23 cellular contexts compared by ENCODE assay signal in genomic region chr16:50476486-50477260, GRCh38.
DNase-seq lines count a peak whose midpoint lies in the region; ATAC-seq and TF ChIP-seq lines count a peak whose summit lies in the region.
"Had no signal": no experiment of that assay in that cellular context is flagged by ENCODE, and none has a peak within 500 bp of the region (broad histone marks: within the 10 kb centered on the region; RNA-seq: fewer than 3 reads in every experiment).

No MANE protein-coding gene starts in this region.

- peaks cover 11% of the 10 kb centered on the region for H3K9me3 Mint-ChIP-seq in Caco-2 (ENCODE audit: unreplicated experiment)
- H3K9me3 Mint-ChIP-seq: HFFc6 had no signal

- WGBS in IMR-90 (ENCODE audit: extremely low coverage in 2 of 2, insufficient read length in 1 of 2), 2 experiments: 23% methylated on average over 5 of the region's 14 CpGs; no CpG with 5 or more reads in 1 of the 2 experiments
- 80 to 85% methylated on average over 14 of the region's 14 CpGs for WGBS in sigmoid colon, 2 donors

- no peak overlapping the region for H3K14ac ChIP-seq in IMR-90 (replicated peaks; ENCODE audit: low read depth, low read length)

- CTCF ChIA-PET in Caco-2 (lab: Charles Lee): no interaction called here
- CTCF ChIA-PET in IMR-90 (lab: Yijun Ruan, JAX): no interaction called here

- H4K20me1 ChIP-seq in IMR-90 (ENCODE audit: insufficient read depth, low read length): no peaks in the 10 kb centered on the region

- ATAC-seq in IMR-90 (ENCODE audit: low read depth) (no peak), left ventricle myocardium superior (no peak)
- ATAC-seq: PC-3 had no signal

- H3K27ac Mint-ChIP-seq in Caco-2 (ENCODE audit: unreplicated experiment): peak overlapping the region; percentile 27
- H3K27ac Mint-ChIP-seq: B cell, HFFc6 had no signal

- no peak for TF ChIP-seq RAD21 in IMR-90 (IDR thresholded peaks at IDR 0.05; ENCODE audit: low read length)

- H3K56ac ChIP-seq in IMR-90 (ENCODE audit: extremely low read depth, insufficient read depth, low read length): no peak overlapping the region

- dilution Hi-C loops in IMR-90 (cut with HindIII; ENCODE audit: low sequenced_read_pairs, unreplicated experiment): no loop called here

- POLR2A ChIA-PET in Caco-2 (lab: Charles Lee): no interaction called here
- POLR2A ChIA-PET in IMR-90 (lab: Charles Lee; ENCODE audit: unreplicated experiment): no interaction called here

- H3K18ac ChIP-seq in IMR-90 (ENCODE audit: low read depth, low read length): no peak overlapping the region

- H3K9ac ChIP-seq in IMR-90 (ENCODE audit: low read depth, low read length): no peak overlapping the region
- H3K9ac ChIP-seq: GM23248, SK-N-SH had no signal

- peaks cover 8% of the 10 kb centered on the region for H3K4me1 Mint-ChIP-seq in Caco-2 (ENCODE audit: low read depth, unreplicated experiment)
- H3K4me1 Mint-ChIP-seq: B cell had no signal

- H2BK20ac ChIP-seq in IMR-90 (ENCODE audit: low read depth, low read length): no peak overlapping the region

- TF ChIP-seq CTCF in Caco-2 (IDR thresholded peaks at IDR 0.05; ENCODE audit: insufficient read depth in 1 of 2, low read depth in 1 of 2, low read length in 1 of 2, severe bottlenecking in 1 of 2, unreplicated experiment in 1 of 2) (no peak), IMR-90 (conservative IDR thresholded peaks at IDR 0.05; ENCODE audit: low read depth, low read length) (no peak), sigmoid colon (IDR thresholded peaks at IDR 0.05) (no peak)

- H3K9me3 ChIP-seq in Caco-2: peaks cover 3% of the 10 kb centered on the region; the same call in 1 of the 2 replicates
- no peaks in the 10 kb centered on the region for H3K9me3 ChIP-seq in IMR-90 (ENCODE audit: control insufficient read depth, insufficient read depth, low read length)
- H3K9me3 ChIP-seq in sigmoid colon: no peaks in the 10 kb centered on the region
- H3K9me3 ChIP-seq: SK-N-SH had no signal

- H2AFZ ChIP-seq in IMR-90 (replicated peaks; ENCODE audit: low read length, poor library complexity): peak overlapping the region; percentile 29
- H2AFZ ChIP-seq: GM23248 had no signal

- H3K4me1 ChIP-seq in Caco-2: peaks cover 6% of the 10 kb centered on the region; the same call in 1 of the 2 replicates
- no peaks in the 10 kb centered on the region for H3K4me1 ChIP-seq in IMR-90 (ENCODE audit: control insufficient read depth, insufficient read depth, low read length)
- no peaks in the 10 kb centered on the region for H3K4me1 ChIP-seq in sigmoid colon

- H3K36me3 ChIP-seq in Caco-2 (ENCODE audit: control insufficient read depth, insufficient read depth, low read length) (no peaks in the 10 kb centered on the region), IMR-90 (ENCODE audit: control insufficient read depth, insufficient read depth, low read length) (no peaks in the 10 kb centered on the region), sigmoid colon (no peaks in the 10 kb centered on the region)
- H3K36me3 ChIP-seq: HAP-1 had no signal

- H4K8ac ChIP-seq in IMR-90 (ENCODE audit: low read depth in 2 of 2, low read length in 2 of 2): no peak overlapping the region

- H3K27ac ChIP-seq in IMR-90 (ENCODE audit: insufficient read depth, low read length) (no peak overlapping the region), sigmoid colon (no peak overlapping the region)
- H3K27ac ChIP-seq: C4-2B, GM23248, HL-60 had no signal

- H3K4me3 ChIP-seq in Caco-2 (ENCODE audit: low read depth, low read length) (no peak overlapping the region), IMR-90 (ENCODE audit: insufficient read depth, low read depth, low read length) (no peak overlapping the region), sigmoid colon (no peak overlapping the region)
- H3K4me3 ChIP-seq: GM23248, HAP-1 had no signal

- no peak overlapping the region for H3K4me2 ChIP-seq in IMR-90 (ENCODE audit: low read depth, low read length)
- H3K4me2 ChIP-seq: SK-N-SH had no signal

- H3K9me1 ChIP-seq in IMR-90 (ENCODE audit: insufficient read depth, low read length): no peaks in the 10 kb centered on the region

- no TSS peak for BruUV-seq in Caco-2 (replicated peaks; lab: Mats Ljungman, UMichigan)
- no TSS peak for BruUV-seq in IMR-90 (replicated peaks; lab: Mats Ljungman, UMichigan)

- intact Hi-C loops in Caco-2 (cut with micrococcal nuclease; ENCODE audit: unreplicated experiment) (no loop called here), IMR-90 (cut with micrococcal nuclease) (no loop called here), sigmoid colon (cut with DNase I) (no loop called here), left ventricle myocardium superior (cut with micrococcal nuclease) (no loop called here)

- TF ChIP-seq POLR2A in IMR-90 (IDR thresholded peaks at IDR 0.05; ENCODE audit: low read depth, low read length): no peak
- TF ChIP-seq POLR2A in sigmoid colon (IDR thresholded peaks at IDR 0.05): no peak

- no peak overlapping the region for H3K4ac ChIP-seq in IMR-90 (ENCODE audit: low read depth, low read length)

- H2BK15ac ChIP-seq in IMR-90 (ENCODE audit: low read depth, low read length): no peak overlapping the region

- H4K91ac ChIP-seq in IMR-90 (ENCODE audit: insufficient read depth, low read depth, low read length): no peak overlapping the region

- no peaks in the 10 kb centered on the region for H3K27me3 Mint-ChIP-seq in Caco-2 (ENCODE audit: insufficient read depth, unreplicated experiment)

- no peak overlapping the region for H4K5ac ChIP-seq in IMR-90 (ENCODE audit: low read depth, low read length)

- DNase-seq in Caco-2 (no peak), IMR-90 (no peak), cerebellar cortex (ENCODE audit: low spot score) (peak; percentile 76), sigmoid colon (peak; percentile 34), UCSD-AML1 (lab: John Stamatoyannopoulos, UW; ENCODE audit: unreplicated experiment) (no peak), left ventricle myocardium superior (no peak), midbrain (lab: John Stamatoyannopoulos, UW) (no peak)
- DNase-seq: DMS53, GM23248, HFFc6, NCI-H1092, NCI-H1417 treated with DMSO at 0.1 percent for 48 hours, NCI-H1930, NCI-H2107, NCI-H524 treated with DMSO at 0.1 percent for 48 hours, NCI-H774, PC-3, SK-N-SH, SW 1271 had no signal

- no peak overlapping the region for H3K23ac ChIP-seq in IMR-90 (ENCODE audit: low read depth, low read length)

- in situ Hi-C loops in IMR-90 (cut with MboI; ENCODE audit: low sequenced_read_pairs): no loop called here

- no peak overlapping the region for H2AK9ac ChIP-seq in IMR-90 (replicated peaks; ENCODE audit: low read depth, low read length, poor library complexity)

- no peak overlapping the region for H2AK5ac ChIP-seq in IMR-90 (ENCODE audit: low read depth, low read length)

- no peak overlapping the region for H3K4me3 Mint-ChIP-seq in Caco-2 (ENCODE audit: unreplicated experiment)
- H3K4me3 Mint-ChIP-seq: B cell, HFFc6 had no signal

- H3K36me3 Mint-ChIP-seq in Caco-2 (ENCODE audit: insufficient read depth, unreplicated experiment): no peaks in the 10 kb centered on the region

- H2BK5ac ChIP-seq in IMR-90 (ENCODE audit: low read depth, low read length, poor library complexity, severe bottlenecking): no peak overlapping the region

- no peak overlapping the region for H2BK120ac ChIP-seq in IMR-90 (ENCODE audit: low read depth, low read length)

- H3K27me3 ChIP-seq in Caco-2 (replicated peaks; ENCODE audit: control insufficient read depth, insufficient read depth, low read length) (no peaks in the 10 kb centered on the region), IMR-90 (ENCODE audit: control insufficient read depth, insufficient read depth, low read length) (peaks cover 2% of the 10 kb centered on the region; the same call in 1 of the 2 replicates), sigmoid colon (peaks cover 0 to 12% (median 0%) of the 10 kb centered on the region in 3 donors)

- no peak for TF ChIP-seq EP300 in sigmoid colon (IDR thresholded peaks at IDR 0.05)

- H3K79me1 ChIP-seq in IMR-90 (ENCODE audit: low read depth in 1 of 2, low read length in 2 of 2): no peaks in the 10 kb centered on the region

TF ChIP-seq in IMR-90, 13 proteins besides CTCF, POLR2A, EP300 and RAD21:
- no peak for TF ChIP-seq CHD1 (IDR thresholded peaks at IDR 0.05; ENCODE audit: low read depth, low read length)
- no peak for TF ChIP-seq MAZ (IDR thresholded peaks at IDR 0.05; ENCODE audit: borderline replicate concordance, low read depth, low read length)
- TF ChIP-seq BHLHE40 (IDR thresholded peaks at IDR 0.05; ENCODE audit: low read depth, low read length): no peak
- no peak for TF ChIP-seq SMC3 (IDR thresholded peaks at IDR 0.05; ENCODE audit: low read depth, low read length)
- TF ChIP-seq FOS (IDR thresholded peaks at IDR 0.05; ENCODE audit: low read depth, low read length): no peak
- TF ChIP-seq MXI1 (IDR thresholded peaks at IDR 0.05; ENCODE audit: borderline replicate concordance, low read depth, low read length): no peak
- no peak for TF ChIP-seq USF2 (IDR thresholded peaks at IDR 0.05; ENCODE audit: low read depth, low read length)
- no peak for TF ChIP-seq CEBPB (IDR thresholded peaks at IDR 0.05; ENCODE audit: low read depth, low read length)
- TF ChIP-seq RFX5 (IDR thresholded peaks at IDR 0.05; ENCODE audit: low read depth, low read length): no peak
- TF ChIP-seq ELK1 (IDR thresholded peaks at IDR 0.05; ENCODE audit: borderline replicate concordance, low read depth, low read length): no peak
- no peak for TF ChIP-seq NFE2L2 (IDR thresholded peaks at IDR 0.05; ENCODE audit: low read depth, low read length)
- TF ChIP-seq MAFK (IDR thresholded peaks at IDR 0.05; ENCODE audit: low read depth, low read length): no peak
- no peak for TF ChIP-seq RCOR1 (IDR thresholded peaks at IDR 0.05; ENCODE audit: insufficient replicate concordance, low read length)

Comparison
In these comparisons a context has a peak if more than half of its experiments do, and no peak if none do; other contexts are left out.
1. DNase-seq: peak in cerebellar cortex (single experiment) and sigmoid colon (single experiment); none in Caco-2 (0 of 2), IMR-90 (single experiment), UCSD-AML1 (single experiment), left ventricle myocardium superior (single experiment) and midbrain (single experiment).